Comparison of ENCODE assay signal across 1 cellular context in genomic region chr16:3919413-3919812, GRCh38.
TF ChIP-seq lines count a peak whose summit lies in the region.

No MANE protein-coding gene starts in this region.

TF ChIP-seq in HepG2, 621 proteins besides CTCF, POLR2A, EP300 and RAD21:
- peak; percentile 86; the same call in 1 of the 2 replicates for TF ChIP-seq ZFP1 (CRISPR knock-in tag; IDR thresholded peaks at IDR 0.05)
- TF ChIP-seq, protein P1, sequence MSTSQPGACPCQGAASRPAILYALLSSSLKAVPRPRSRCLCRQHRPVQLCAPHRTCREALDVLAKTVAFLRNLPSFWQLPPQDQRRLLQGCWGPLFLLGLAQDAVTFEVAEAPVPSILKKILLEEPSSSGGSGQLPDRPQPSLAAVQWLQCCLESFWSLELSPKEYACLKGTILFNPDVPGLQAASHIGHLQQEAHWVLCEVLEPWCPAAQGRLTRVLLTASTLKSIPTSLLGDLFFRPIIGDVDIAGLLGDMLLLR (CRISPR knock-in tag; IDR thresholded peaks at IDR 0.05): no peak
